8 cellular contexts compared by ENCODE assay signal in genomic region chr2:101328474-101329007, GRCh38. TPM values are rescaled to one million over a fixed set of nuclear protein-coding genes. Genes with fewer than 3 reads are reported as not detected.
DNase-seq lines count a peak whose midpoint lies in the region; ATAC-seq and TF ChIP-seq lines count a peak whose summit lies in the region.

No MANE protein-coding gene starts in this region.

- H3K9ac ChIP-seq in mucosa of rectum (ENCODE audit: low read depth in 1 of 2, low read length in 2 of 2), result no peak overlapping the region

- peak overlapping the region; percentile 29 for H3K4me3 ChIP-seq in Jurkat, Clone E6-1 (ENCODE audit: low read length)
- H3K4me3 ChIP-seq in adrenal gland (no peak overlapping the region), mucosa of rectum (ENCODE audit: low read length in 2 of 2) (no peak overlapping the region), uterus (no peak overlapping the region)

- ATAC-seq in GM18502 (IDR thresholded peaks at IDR 0.05; ENCODE audit: poor library complexity, unreplicated experiment), result peak; percentile 70
- ATAC-seq in HG02678 (IDR thresholded peaks at IDR 0.05; ENCODE audit: unreplicated experiment), result no peak

- peak; percentile 94 for DNase-seq in Jurkat, Clone E6-1 (ENCODE audit: low read depth, low spot score)
- DNase-seq in adrenal gland (peak in 3 of 7 donors; percentile 43 to 69 (median 65)), NCI-H1105 treated with DMSO at 0.1 percent for 48 hours (lab: John Stamatoyannopoulos, UW) (no peak), uterus (no peak), SHP77 treated with DMSO at 0.1 percent for 48 hours (lab: John Stamatoyannopoulos, UW) (no peak)

- peak overlapping the region in 4 of 5 donors; percentile 9 to 83 (median 43) for H3K27ac ChIP-seq in adrenal gland
- peak overlapping the region; percentile 70 to 71 for H3K27ac ChIP-seq in mucosa of rectum (ENCODE audit: low read depth in 2 of 2, low read length in 2 of 2)
- H3K27ac ChIP-seq in uterus, result no peak overlapping the region

- H3K27me3 ChIP-seq in adrenal gland (no peaks in the 10 kb centered on the region), mucosa of rectum (ENCODE audit: control insufficient read depth in 2 of 2, insufficient read depth in 2 of 2, low read length in 2 of 2) (no peaks in the 10 kb centered on the region), uterus (no peaks in the 10 kb centered on the region)

- H3K9me3 ChIP-seq in adrenal gland (replicated peaks in 1 of 3) (peaks cover 0 to 5% (median 0%) of the 10 kb centered on the region in 3 donors), mucosa of rectum (ENCODE audit: control insufficient read depth in 2 of 2, low read length in 2 of 2) (no peaks in the 10 kb centered on the region), uterus (no peaks in the 10 kb centered on the region)

- TF ChIP-seq POLR2A in adrenal gland (IDR thresholded peaks at IDR 0.05), result no peak
- no peak for TF ChIP-seq POLR2A in uterus (IDR thresholded peaks at IDR 0.05)

- H3K4me1 ChIP-seq in adrenal gland (replicated peaks in 1 of 2) (peaks cover 0 to 11% of the 10 kb centered on the region in 2 donors), mucosa of rectum (ENCODE audit: control insufficient read depth in 2 of 2, insufficient read depth in 2 of 2, low read length in 2 of 2) (peaks cover 19 to 37% of the 10 kb centered on the region in 2 donors), uterus (no peaks in the 10 kb centered on the region)

- TF ChIP-seq CTCF in adrenal gland (IDR thresholded peaks at IDR 0.05) (no peak), uterus (IDR thresholded peaks at IDR 0.05) (no peak)

- intact Hi-C loops in adrenal gland (cut with DNase I), result no loop called here
- intact Hi-C loops in uterus (cut with DNase I; ENCODE audit: low total_unique reads), result no loop called here

- H3K36me3 ChIP-seq in adrenal gland (replicated peaks in 1 of 2) (no peaks in the 10 kb centered on the region), mucosa of rectum (ENCODE audit: control insufficient read depth in 2 of 2, insufficient read depth in 2 of 2, low read length in 2 of 2) (no peaks in the 10 kb centered on the region), uterus (no peaks in the 10 kb centered on the region)

- 46 to 52% (median 46%) methylated on average over 3 of the region's 3 CpGs for WGBS in adrenal gland, 4 donors

RNA-seq across cellular contexts. Expression of gene RNF149, which starts 20.0 kb away (rescaled TPM):
- polyA plus RNA-seq in Jurkat, Clone E6-1 (2012; ENCODE audit: insufficient read depth, insufficient read length), result 28.8 TPM
- total RNA-seq in adrenal gland (10 to 100 TPM; 38.4 to 98.4 (median 59.0) TPM), uterus (100 to 1,000 TPM in 2 of 4 donors, 10 to 100 TPM in 2; 17.4 to 105 (median 82.0) TPM)
- 10 to 100 TPM; 31.5 to 48.5 (median 39.5) TPM for polyA plus RNA-seq in adrenal gland

RNA-seq across cellular contexts. Expression of gene CREG2, which starts 58.8 kb away (rescaled TPM):
- not detected for polyA plus RNA-seq in Jurkat, Clone E6-1 (2012; ENCODE audit: insufficient read depth, insufficient read length)
- total RNA-seq in adrenal gland (under 1 TPM in 2 of 8 donors, not detected in 6; 0.25 to 0.55 TPM), uterus (under 1 TPM in 1 of 4 donors, not detected in 3; 0.28 TPM)
- under 1 TPM in 1 of 3 donors, not detected in 2; 0.02 TPM for polyA plus RNA-seq in adrenal gland

Comparison
In these comparisons a context has a peak if more than half of its experiments do, and no peak if none do; other contexts are left out.
1. H3K27ac ChIP-seq: peak in adrenal gland (4 of 5) and mucosa of rectum (2 of 2); none in uterus (0 of 2).